In genomic region chr16:85027349-85027967, GRCh38 we compare ENCODE assay signal across 8 cellular contexts. TPM values are rescaled to one million over a fixed set of nuclear protein-coding genes. Genes with fewer than 3 reads are reported as not detected.
DNase-seq lines count a peak whose midpoint lies in the region; ATAC-seq, FAIRE-seq and TF ChIP-seq lines count a peak whose summit lies in the region.

KIAA0513 (plus strand) TSS chr16:85027795; CDS start chr16:85067072, 39,277 bp downstream.

- FAIRE-seq in bronchial epithelial cell (lab: Jason Lieb, UNC): no peak

- intact Hi-C loops in spleen (cut with DNase I; ENCODE audit: low total_unique reads): no loop called here

- TF ChIP-seq CTCF in AG04449 (IDR thresholded peaks at IDR 0.05; ENCODE audit: insufficient read depth, low read length, missing control alignments) (peak; percentile 34), WI38 (IDR thresholded peaks at IDR 0.05; ENCODE audit: low read depth, low read length) (no peak), bronchial epithelial cell (IDR thresholded peaks at IDR 0.05; ENCODE audit: insufficient read depth, low read length, severe bottlenecking) (peak; percentile 28), spleen (IDR thresholded peaks at IDR 0.05 in 8 of 11, conservative IDR thresholded peaks at IDR 0.05 in 3 of 11) (peak in 4 of 11 experiments; percentile 26 to 50 (median 32))

- TF ChIP-seq POLR2A in spleen (IDR thresholded peaks at IDR 0.05): peak in 2 of 3 donors; percentile 84 to 89

- H3K4me3 ChIP-seq in AG04449 (ENCODE audit: low read depth, low read length): peak within 1 kb of the TSS; percentile 81
- peak within 1 kb of the TSS; percentile 75 for H3K4me3 ChIP-seq in WI38 (ENCODE audit: low read depth, low read length)
- H3K4me3 ChIP-seq in bronchial epithelial cell (ENCODE audit: low read depth, low read length): peak within 1 kb of the TSS; percentile 76
- H3K4me3 ChIP-seq in spleen: peak within 1 kb of the TSS; percentile 63 to 90 (median 80)

- CTCF ChIA-PET in AG04449 (lab: Yijun Ruan, JAX): interaction anchor here (0.6 to 2.6 kb wide), 15 partner anchors 11 to 73 kb away, joined by 3 to 18 read pairs (median 4); no protein-coding TSS in a partner anchor

- no peaks in the 10 kb centered on the region for H3K27me3 ChIP-seq in bronchial epithelial cell (ENCODE audit: control insufficient read depth, insufficient read depth, low read length)
- H3K27me3 ChIP-seq in spleen (replicated peaks in 1 of 7): no peaks in the 10 kb centered on the region

- ATAC-seq in GM18861 (IDR thresholded peaks at IDR 0.05; ENCODE audit: unreplicated experiment) (peak; percentile 80), HG03097 (IDR thresholded peaks at IDR 0.05; ENCODE audit: low FRiP score, unreplicated experiment) (peak; percentile 72)

- no peak for DNase-seq in AG04449 (ENCODE audit: low read depth, low spot score)
- peak; percentile 81 for DNase-seq in NCI-H2196 (lab: John Stamatoyannopoulos, UW; ENCODE audit: unreplicated experiment)
- peak; percentile 68 for DNase-seq in bronchial epithelial cell (ENCODE audit: low read depth)
- peak; percentile 97 for DNase-seq in inferior parietal cortex (ENCODE audit: extremely low spot score)
- DNase-seq in spleen: peak; percentile 99

- POLR2A ChIA-PET in AG04449 (lab: Yijun Ruan, JAX): interaction anchor here (1.3 to 2.4 kb wide), 3 partner anchors 16 to 45 kb away, joined by 4 to 15 read pairs (median 5); partner anchors contain the start of gene ZDHHC7

- H3K9me3 ChIP-seq in spleen: no peaks in the 10 kb centered on the region

- peak within 1 kb of the TSS; percentile 53 to 98 (median 90) for H3K27ac ChIP-seq in spleen

- H3K4me1 ChIP-seq in spleen: peaks cover 21 to 72% (median 44%) of the 10 kb centered on the region in 6 donors

- H3K36me3 ChIP-seq in bronchial epithelial cell (ENCODE audit: control insufficient read depth, insufficient read depth, low read length) (peaks cover 4% of the 10 kb centered on the region), spleen (peaks cover 0 to 12% (median 4%) of the 10 kb centered on the region in 6 donors)

- 0 to 1% (median 0%) methylated on average over 16 to 59 of the region's 59 CpGs for WGBS in spleen, 5 donors

RNA-seq across cellular contexts. Expression of gene KIAA0513, which starts in this region (rescaled TPM):
- total RNA-seq in bronchial epithelial cell: 7.1 and 9.3 TPM in 2 replicates
- total RNA-seq in spleen: 10 to 100 TPM; 21.4 to 30.0 (median 23.3) TPM
- 1 to 10 TPM; 1.7 to 6.0 (median 2.0) TPM for polyA plus RNA-seq in spleen
